Comparison of ENCODE assay signal across 8 cellular contexts in the genomic region with DNA sequence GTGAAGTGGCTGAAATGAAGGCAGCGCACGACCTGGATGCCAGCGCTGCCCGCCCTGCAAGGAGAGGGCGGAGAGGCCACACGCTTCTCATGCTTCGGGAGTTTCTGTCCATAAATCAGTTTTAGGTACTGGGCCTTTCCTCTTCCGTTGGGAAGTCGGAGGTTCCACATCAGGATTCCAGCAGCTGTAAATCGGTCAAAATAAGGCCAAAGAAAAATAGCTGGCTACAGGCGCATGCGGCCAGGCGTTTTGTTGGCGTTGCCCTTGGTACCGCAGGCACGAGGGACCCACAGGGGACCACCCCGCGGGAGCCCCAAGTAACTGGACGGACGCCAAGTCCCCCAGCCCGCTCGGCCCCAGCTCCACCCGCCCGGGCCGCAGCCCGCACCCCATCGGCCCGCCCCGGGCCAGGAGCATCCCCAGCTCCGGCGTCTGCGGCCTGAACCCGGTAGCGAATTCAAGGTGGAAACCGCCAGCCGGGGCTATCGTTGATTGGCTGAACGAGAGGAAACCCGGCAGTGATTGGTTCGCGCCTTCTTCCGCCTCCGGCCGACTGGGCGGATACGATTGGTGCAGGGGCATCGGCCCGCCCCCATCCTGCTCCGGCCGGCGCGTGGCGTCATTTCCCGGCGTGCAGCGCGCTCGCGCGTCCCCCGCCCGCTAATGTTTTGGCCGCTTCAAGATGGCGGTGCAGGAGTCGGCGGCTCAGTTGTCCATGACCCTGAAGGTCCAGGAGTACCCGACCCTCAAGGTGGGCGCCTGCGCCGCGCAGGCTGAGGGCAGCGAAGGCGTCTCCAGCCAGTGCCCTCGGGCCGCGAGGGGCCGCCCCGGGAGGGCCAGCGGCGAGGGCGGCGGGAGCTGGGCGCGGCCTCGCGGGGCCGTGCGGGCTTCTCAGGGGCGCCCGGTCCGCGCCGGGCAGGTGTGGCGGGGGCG. TPM values are rescaled to one million over a fixed set of nuclear protein-coding genes. Genes with fewer than 3 reads are reported as not detected.
DNase-seq lines count a peak whose midpoint lies in the region; ATAC-seq lines count a peak whose summit lies in the region.

Gene MAEA, plus strand, starts transcription at position 660 of the 933 bp plus-strand sequence. Its CDS starts 23 bp downstream, at position 683.

- peaks cover 10% of the 10 kb centered on the region for H3K9me3 Mint-ChIP-seq in dendritic cell treated with granulocyte-macrophage colony-stimulating factor and Interleukin-4, amounts not matched to agents 40 ng/mL and 50 ng/mL, for 4 days

- ATAC-seq in GM19372 (IDR thresholded peaks at IDR 0.05; ENCODE audit: low read depth, unreplicated experiment) (peak; percentile 92), HG03558 (IDR thresholded peaks at IDR 0.05; ENCODE audit: extremely low read depth, unreplicated experiment) (peak; percentile 79), left lobe of liver (peak; percentile 98)

- peak; percentile 74 to 98 (median 96) for DNase-seq in C1 segment of cervical spinal cord (lab: John Stamatoyannopoulos, UW)
- peak; percentile 37 for DNase-seq in NCI-H748 treated with DMSO at 0.1 percent for 48 hours (lab: John Stamatoyannopoulos, UW)
- DNase-seq in activated CD4-positive, alpha-beta T cell treated with anti-CD3 and anti-CD28 coated beads, Interleukin-2, amount 50 U/mL, for 24 hours (ENCODE audit: low read depth in 1 of 2, low spot score in 1 of 2) = peak; percentile 92 to 97
- DNase-seq in left lobe of liver (ENCODE audit: low spot score) = peak; percentile 98
- DNase-seq in stimulated activated CD4-positive, alpha-beta T cell treated with anti-CD3 and anti-CD28 coated beads, Interleukin-2, amount 100 ng/mL, for 4 hours (ENCODE audit: low read depth) = peak; percentile 96

- H3K4me1 Mint-ChIP-seq in dendritic cell treated with granulocyte-macrophage colony-stimulating factor and Interleukin-4, amounts not matched to agents 40 ng/mL and 50 ng/mL, for 4 days (ENCODE audit: low read depth) = peaks cover 38% of the 10 kb centered on the region

- H3K27me3 Mint-ChIP-seq in dendritic cell treated with granulocyte-macrophage colony-stimulating factor and Interleukin-4, amounts not matched to agents 40 ng/mL and 50 ng/mL, for 4 days = peaks cover 1% of the 10 kb centered on the region

- H3K4me3 Mint-ChIP-seq in dendritic cell treated with granulocyte-macrophage colony-stimulating factor and Interleukin-4, amounts not matched to agents 40 ng/mL and 50 ng/mL, for 4 days = peak within 1 kb of the TSS; percentile 91

- intact Hi-C loops in dendritic cell treated with granulocyte-macrophage colony-stimulating factor and Interleukin-4, amounts not matched to agents 40 ng/mL and 50 ng/mL, for 4 days (cut with micrococcal nuclease) = loop anchor here (1.0 to 5.0 kb wide), 3 partner anchors 40 to 157 kb away; partner anchors contain the start of genes CTBP1 and UVSSA

- peaks cover 34% of the 10 kb centered on the region for H3K36me3 Mint-ChIP-seq in dendritic cell treated with granulocyte-macrophage colony-stimulating factor and Interleukin-4, amounts not matched to agents 40 ng/mL and 50 ng/mL, for 4 days (ENCODE audit: low read depth)

- peak within 1 kb of the TSS; percentile 88 for H3K27ac Mint-ChIP-seq in dendritic cell treated with granulocyte-macrophage colony-stimulating factor and Interleukin-4, amounts not matched to agents 40 ng/mL and 50 ng/mL, for 4 days

RNA-seq across cellular contexts. Expression of gene MAEA, which starts in this region (rescaled TPM):
- total RNA-seq in left lobe of liver = 33.3 TPM

Comparison
In these comparisons a context has a peak if more than half of its experiments do, and no peak if none do; other contexts are left out.
1. Peak in every context shown above with its lines: DNase-seq and ATAC-seq.
2. DNase-seq: peak in every context shown above with its lines; median percentile 98 in left lobe of liver; 96 in stimulated activated CD4-positive, alpha-beta T cell treated with anti-CD3 and anti-CD28 coated beads, Interleukin-2, amount 100 ng/mL, for 4 hours; 96 in C1 segment of cervical spinal cord; 94 in activated CD4-positive, alpha-beta T cell treated with anti-CD3 and anti-CD28 coated beads, Interleukin-2, amount 50 U/mL, for 24 hours; 37 in NCI-H748 treated with DMSO at 0.1 percent for 48 hours.